ENCODE assay signal across 8 cellular contexts in genomic region chr4:52712991-52713275, GRCh38. TPM values are rescaled to one million over a fixed set of nuclear protein-coding genes. Genes with fewer than 3 reads are reported as not detected.
DNase-seq lines count a peak whose midpoint lies in the region; ATAC-seq, FAIRE-seq and TF ChIP-seq lines count a peak whose summit lies in the region.

No MANE protein-coding gene starts in this region.

- no peak for ATAC-seq in GM18519 (IDR thresholded peaks at IDR 0.05; ENCODE audit: low FRiP score, unreplicated experiment)

- H3K36me3 Mint-ChIP-seq in T-helper 1 cell treated with Interleukin-12 subunit alpha and Interleukin-12 subunit beta and Interleukin-4 antibody, amounts not matched to agents 30 μg/mL and 1 μg/mL, for 36 hours (ENCODE audit: low read depth): peaks cover 30% of the 10 kb centered on the region
- H3K36me3 Mint-ChIP-seq in activated naive CD8-positive, alpha-beta T cell treated with anti-CD3 and anti-CD28 coated beads for 36 hours: peaks cover 42% of the 10 kb centered on the region

- H3K4me1 ChIP-seq in kidney (ENCODE audit: control insufficient read depth in 1 of 2, insufficient read depth in 1 of 2, low read depth in 1 of 2, low read length in 2 of 2): peaks cover 13 to 18% of the 10 kb centered on the region in 2 donors
- H3K4me1 ChIP-seq in subcutaneous abdominal adipose tissue (ENCODE audit: control insufficient read depth in 5 of 5, insufficient read depth in 5 of 5, low read length in 5 of 5): peaks cover 3 to 20% (median 15%) of the 10 kb centered on the region in 5 donors

- H3K9me3 Mint-ChIP-seq in T-helper 1 cell treated with Interleukin-12 subunit alpha and Interleukin-12 subunit beta and Interleukin-4 antibody, amounts not matched to agents 30 μg/mL and 1 μg/mL, for 36 hours: no peaks in the 10 kb centered on the region
- H3K9me3 Mint-ChIP-seq in activated naive CD8-positive, alpha-beta T cell treated with anti-CD3 and anti-CD28 coated beads for 36 hours: peaks cover 2% of the 10 kb centered on the region

- no peaks in the 10 kb centered on the region for H3K27me3 ChIP-seq in subcutaneous abdominal adipose tissue (ENCODE audit: control insufficient read depth in 5 of 5, insufficient read depth in 4 of 5, low read length in 5 of 5)

- H3K27ac ChIP-seq in kidney (ENCODE audit: low read depth in 2 of 2, low read length in 2 of 2): peak overlapping the region; percentile 29 to 94
- peak overlapping the region; percentile 71 for H3K27ac ChIP-seq in subcutaneous abdominal adipose tissue (ENCODE audit: low read depth, low read length)

- H3K9ac ChIP-seq in kidney (ENCODE audit: low read length in 2 of 2): peak overlapping the region; percentile 21 to 65
- H3K9ac ChIP-seq in subcutaneous abdominal adipose tissue (ENCODE audit: low read length in 5 of 5): peak overlapping the region in 4 of 5 donors; percentile 57 to 87 (median 76)

- intact Hi-C loops in kidney (cut with DNase I): no loop called here

- no peak for DNase-seq in T-helper 1 cell
- no peak for DNase-seq in activated naive CD8-positive, alpha-beta T cell treated with anti-CD3 and anti-CD28 coated beads for 36 hours
- DNase-seq in kidney: no peak
- DNase-seq in NCI-H526 treated with DMSO at 0.1 percent for 48 hours (lab: John Stamatoyannopoulos, UW): no peak
- no peak for DNase-seq in NCI-H2107 treated with DMSO at 0.1 percent for 48 hours (lab: John Stamatoyannopoulos, UW; ENCODE audit: unreplicated experiment)

- H3K4me3 Mint-ChIP-seq in T-helper 1 cell treated with Interleukin-12 subunit alpha and Interleukin-12 subunit beta and Interleukin-4 antibody, amounts not matched to agents 30 μg/mL and 1 μg/mL, for 36 hours: peak overlapping the region; percentile 94
- H3K4me3 Mint-ChIP-seq in activated naive CD8-positive, alpha-beta T cell treated with anti-CD3 and anti-CD28 coated beads for 36 hours: peak overlapping the region; percentile 96

- H3K9me3 ChIP-seq in kidney (ENCODE audit: control insufficient read depth in 1 of 2, low read length in 2 of 2) (no peaks in the 10 kb centered on the region), subcutaneous abdominal adipose tissue (ENCODE audit: control insufficient read depth in 5 of 5, low read length in 5 of 5) (no peaks in the 10 kb centered on the region)

- no peak for TF ChIP-seq CTCF in kidney (IDR thresholded peaks at IDR 0.05; ENCODE audit: borderline replicate concordance, extremely low read depth, insufficient read depth)

- peaks cover 47% of the 10 kb centered on the region for H3K4me1 Mint-ChIP-seq in T-helper 1 cell treated with Interleukin-12 subunit alpha and Interleukin-12 subunit beta and Interleukin-4 antibody, amounts not matched to agents 30 μg/mL and 1 μg/mL, for 36 hours (ENCODE audit: low read depth)
- H3K4me1 Mint-ChIP-seq in activated naive CD8-positive, alpha-beta T cell treated with anti-CD3 and anti-CD28 coated beads for 36 hours: peaks cover 39% of the 10 kb centered on the region

- H3K27me3 Mint-ChIP-seq in T-helper 1 cell treated with Interleukin-12 subunit alpha and Interleukin-12 subunit beta and Interleukin-4 antibody, amounts not matched to agents 30 μg/mL and 1 μg/mL, for 36 hours (ENCODE audit: low read depth): peaks cover 5% of the 10 kb centered on the region
- H3K27me3 Mint-ChIP-seq in activated naive CD8-positive, alpha-beta T cell treated with anti-CD3 and anti-CD28 coated beads for 36 hours: no peaks in the 10 kb centered on the region

- H3K4me3 ChIP-seq in kidney (ENCODE audit: low read length in 2 of 2) (peak overlapping the region; percentile 59 to 73), subcutaneous abdominal adipose tissue (ENCODE audit: low read depth in 1 of 5, low read length in 5 of 5) (peak overlapping the region; percentile 71 to 84 (median 82))

- H3K36me3 ChIP-seq in kidney (ENCODE audit: control insufficient read depth in 1 of 2, insufficient read depth in 2 of 2, low read length in 2 of 2) (peaks cover 3 to 20% of the 10 kb centered on the region in 2 donors), subcutaneous abdominal adipose tissue (ENCODE audit: control insufficient read depth in 5 of 5, insufficient read depth in 5 of 5, low read length in 5 of 5) (peaks cover 0 to 10% (median 3%) of the 10 kb centered on the region in 5 donors)

- FAIRE-seq in kidney (lab: Jason Lieb, UNC): no peak

- H3K27ac Mint-ChIP-seq in T-helper 1 cell treated with Interleukin-12 subunit alpha and Interleukin-12 subunit beta and Interleukin-4 antibody, amounts not matched to agents 30 μg/mL and 1 μg/mL, for 36 hours: peak overlapping the region; percentile 96
- peak overlapping the region; percentile 99 for H3K27ac Mint-ChIP-seq in activated naive CD8-positive, alpha-beta T cell treated with anti-CD3 and anti-CD28 coated beads for 36 hours

RNA-seq across cellular contexts. Expression of gene ERVMER34-1, which starts 38.3 kb away (rescaled TPM):
- total RNA-seq in activated naive CD8-positive, alpha-beta T cell treated with anti-CD3 and anti-CD28 coated beads for 36 hours: under 1 TPM; 0.06 to 0.12 TPM
- total RNA-seq in kidney: 1.8 TPM
- polyA plus RNA-seq in kidney (ENCODE audit: insufficient read depth, low read depth, low replicate concordance): 4.2 TPM

RNA-seq across cellular contexts. Expression of gene USP46, which starts 53.8 kb away (rescaled TPM):
- 1 to 10 TPM; 6.1 TPM for total RNA-seq in activated naive CD8-positive, alpha-beta T cell treated with anti-CD3 and anti-CD28 coated beads for 36 hours
- 16.9 TPM for total RNA-seq in kidney
- 8.2 TPM for polyA plus RNA-seq in kidney (ENCODE audit: insufficient read depth, low read depth, low replicate concordance)
